19 cellular contexts compared by ENCODE assay signal in genomic region chrX:349196-349595, GRCh38. TPM values are rescaled to one million over a fixed set of nuclear protein-coding genes. Genes with fewer than 3 reads are reported as not detected.
DNase-seq lines count a peak whose midpoint lies in the region; ATAC-seq and TF ChIP-seq lines count a peak whose summit lies in the region.
"Had no signal": no experiment of that assay in that cellular context is flagged by ENCODE, and none has a peak within 500 bp of the region (broad histone marks: within the 10 kb centered on the region; RNA-seq: fewer than 3 reads in every experiment).

No MANE protein-coding gene starts in this region.

- no peaks in the 10 kb centered on the region; the same call in 2 of the 3 replicates for H3K9me3 Mint-ChIP-seq in GM23338
- H3K9me3 Mint-ChIP-seq: activated naive CD8-positive, alpha-beta T cell treated with anti-CD3 and anti-CD28 coated beads, Interleukin-2, amount 10 ng/mL, durations not matched to agents 7 days and 5 days; CD4-positive, alpha-beta memory T cell; stimulated activated naive CD8-positive, alpha-beta T cell treated with anti-CD3 and anti-CD28 coated beads, Interleukin-15, Interleukin-2, amounts not matched to agents 100 ng/mL and 50 ng/mL, for 24 hours had no signal

- peaks cover 13% of the 10 kb centered on the region for H3K27me3 Mint-ChIP-seq in GM23338 (ENCODE audit: insufficient read depth, low read depth, poor library complexity)
- H3K27me3 Mint-ChIP-seq: activated naive CD8-positive, alpha-beta T cell treated with anti-CD3 and anti-CD28 coated beads, Interleukin-2, amount 10 ng/mL, durations not matched to agents 7 days and 5 days; CD4-positive, alpha-beta memory T cell; stimulated activated naive CD8-positive, alpha-beta T cell treated with anti-CD3 and anti-CD28 coated beads, Interleukin-15, Interleukin-2, amounts not matched to agents 100 ng/mL and 50 ng/mL, for 24 hours had no signal

- in situ Hi-C loops in G401 (cut with HindIII; ENCODE audit: low sequenced_read_pairs) = no loop called here

- peak overlapping the region; percentile 28 for H4K12ac ChIP-seq in trophoblast cell (ENCODE audit: low read depth, low read length)

- H3K4me3 ChIP-seq in GM23338 (no peak overlapping the region), fibroblast of pulmonary artery (replicated peaks; ENCODE audit: low read depth, low read length) (no peak overlapping the region), trophoblast cell (ENCODE audit: low read depth, low read length) (no peak overlapping the region)
- H3K4me3 ChIP-seq: ovary, PC-9, uterus had no signal

- H3K4me2 ChIP-seq in GM23338 (no peak overlapping the region), trophoblast cell (ENCODE audit: low read length) (no peak overlapping the region)
- H3K4me2 ChIP-seq: PC-9 had no signal

- H3K27ac ChIP-seq in GM23338 (ENCODE audit: low read depth) (no peak overlapping the region), trophoblast cell (ENCODE audit: low read depth, low read length) (no peak overlapping the region)
- H3K27ac ChIP-seq: ovary, PC-9, uterus had no signal

- H3K79me2 ChIP-seq in GM23338 (replicated peaks; ENCODE audit: insufficient read depth) = peaks cover 36% of the 10 kb centered on the region
- peaks cover 2% of the 10 kb centered on the region for H3K79me2 ChIP-seq in trophoblast cell (ENCODE audit: control insufficient read depth, insufficient read depth, low read length, poor library complexity)

- H3K9ac ChIP-seq in trophoblast cell (ENCODE audit: low read length) = no peak overlapping the region

- no peaks in the 10 kb centered on the region for H3F3A ChIP-seq in GM23338 (replicated peaks; ENCODE audit: low read depth)

- ATAC-seq in GM23338 = no peak
- ATAC-seq: SK-N-SH treated with all-trans-retinoic acid at 6 μM for 48 hours had no signal

- H2BK120ac ChIP-seq in trophoblast cell (ENCODE audit: insufficient read depth, low read length, poor library complexity) = no peak overlapping the region

- H3K4me1 ChIP-seq in GM23338 (ENCODE audit: insufficient read depth) = no peaks in the 10 kb centered on the region
- peaks cover 4 to 7% of the 10 kb centered on the region in 2 experiments for H3K4me1 ChIP-seq in trophoblast cell (ENCODE audit: control insufficient read depth in 1 of 2, insufficient read depth in 2 of 2, low read length in 2 of 2)
- H3K4me1 ChIP-seq: uterus had no signal

- TF ChIP-seq CTCF in GM23338 (conservative IDR thresholded peaks at IDR 0.05; ENCODE audit: low read depth in 2 of 2) (no peak), fibroblast of pulmonary artery (IDR thresholded peaks at IDR 0.05; ENCODE audit: low read length, missing control alignments) (no peak)

- peak overlapping the region; percentile 49 for H3K18ac ChIP-seq in trophoblast cell (ENCODE audit: low read length)

- no peak overlapping the region for H4K91ac ChIP-seq in trophoblast cell (ENCODE audit: low read depth, low read length)

- no peak overlapping the region for H2BK5ac ChIP-seq in trophoblast cell (ENCODE audit: low read depth, low read length, poor library complexity)

- H2AK5ac ChIP-seq in trophoblast cell (ENCODE audit: low read length) = no peak overlapping the region

- DNase-seq in GM23338 (ENCODE audit: low spot score) (no peak), fibroblast of pulmonary artery (ENCODE audit: low read depth) (peak; percentile 28), left kidney (ENCODE audit: low read depth, low spot score) (peak; percentile 48), trophoblast cell (no peak), G401 (ENCODE audit: low spot score) (no peak), NCI-H524 treated with DMSO at 0.1 percent for 48 hours (lab: John Stamatoyannopoulos, UW) (no peak), foreskin melanocyte (no peak)
- no peak for DNase-seq in stimulated activated CD4-positive, alpha-beta T cell treated with anti-CD3 and anti-CD28 coated beads, Interleukin-1b, Interleukin-23, amount 100 ng/mL, for 48 hours
- DNase-seq: activated CD4-positive, alpha-beta T cell treated with anti-CD3 and anti-CD28 coated beads, Interleukin-2, amount 50 U/mL, for 4 hours; activated naive CD8-positive, alpha-beta T cell treated with anti-CD3 and anti-CD28 coated beads, Interleukin-2, amount 10 ng/mL, durations not matched to agents 7 days and 5 days; CD4-positive, alpha-beta memory T cell; mesendoderm; NCI-H1048; PC-9; stimulated activated CD4-positive, alpha-beta T cell treated with anti-CD3 and anti-CD28 coated beads, Interleukin-12 subunit alpha, Interleukin-12 subunit beta, amount 100 ng/mL, for 4 hours; uterus had no signal

- peaks cover 32% of the 10 kb centered on the region for H3K36me3 Mint-ChIP-seq in GM23338 (ENCODE audit: low read depth)

- peaks cover 2% of the 10 kb centered on the region for H3K79me1 ChIP-seq in trophoblast cell (ENCODE audit: low read length)

- peak overlapping the region; percentile 14; the same call in 1 of the 2 replicates for H3K27ac Mint-ChIP-seq in GM23338
- H3K27ac Mint-ChIP-seq: activated naive CD8-positive, alpha-beta T cell treated with anti-CD3 and anti-CD28 coated beads, Interleukin-2, amount 10 ng/mL, durations not matched to agents 7 days and 5 days; stimulated activated naive CD8-positive, alpha-beta T cell treated with anti-CD3 and anti-CD28 coated beads, Interleukin-15, Interleukin-2, amounts not matched to agents 100 ng/mL and 50 ng/mL, for 24 hours had no signal

- no peak overlapping the region for H2AFZ ChIP-seq in GM23338
- H2AFZ ChIP-seq in trophoblast cell (ENCODE audit: insufficient read depth, low read length, poor library complexity) = no peak overlapping the region
- H2AFZ ChIP-seq: PC-9 had no signal

- peak overlapping the region; percentile 17 for H3K4ac ChIP-seq in trophoblast cell (ENCODE audit: low read depth, low read length)

- H3K36me3 ChIP-seq in GM23338 (ENCODE audit: insufficient read depth) = no peaks in the 10 kb centered on the region
- peaks cover 31 to 40% of the 10 kb centered on the region in 2 experiments for H3K36me3 ChIP-seq in trophoblast cell (ENCODE audit: control insufficient read depth in 1 of 2, insufficient read depth in 2 of 2, low read length in 2 of 2)
- H3K36me3 ChIP-seq: ovary, uterus had no signal

- peaks cover 5% of the 10 kb centered on the region for H3K9me3 ChIP-seq in trophoblast cell (ENCODE audit: insufficient read depth, low read depth, low read length)
- H3K9me3 ChIP-seq: ovary, uterus had no signal

- H3K27me3 ChIP-seq in GM23338 (ENCODE audit: insufficient read depth) = no peaks in the 10 kb centered on the region
- no peaks in the 10 kb centered on the region for H3K27me3 ChIP-seq in trophoblast cell (ENCODE audit: insufficient read depth, low read length)
- H3K27me3 ChIP-seq: ovary, uterus had no signal

- H3K4me3 Mint-ChIP-seq in GM23338 = no peak overlapping the region
- H3K4me3 Mint-ChIP-seq: activated naive CD8-positive, alpha-beta T cell treated with anti-CD3 and anti-CD28 coated beads, Interleukin-2, amount 10 ng/mL, durations not matched to agents 7 days and 5 days; CD4-positive, alpha-beta memory T cell; stimulated activated naive CD8-positive, alpha-beta T cell treated with anti-CD3 and anti-CD28 coated beads, Interleukin-15, Interleukin-2, amounts not matched to agents 100 ng/mL and 50 ng/mL, for 24 hours had no signal

- no peak overlapping the region for H3K14ac ChIP-seq in trophoblast cell (ENCODE audit: low read length)

- no peaks in the 10 kb centered on the region for H3K4me1 Mint-ChIP-seq in GM23338
- H3K4me1 Mint-ChIP-seq: activated naive CD8-positive, alpha-beta T cell treated with anti-CD3 and anti-CD28 coated beads, Interleukin-2, amount 10 ng/mL, durations not matched to agents 7 days and 5 days had no signal

- H3K23ac ChIP-seq in trophoblast cell (ENCODE audit: low read length) = no peak overlapping the region

- 0 out of 2 replicates have a peak, but pooled peaks cover 3% of the 10 kb centered on the region for H4K20me1 ChIP-seq in GM23338 (replicated peaks; ENCODE audit: insufficient read depth)

- no CpG with 5 or more reads among the region's 18 CpGs for WGBS in trophoblast cell (ENCODE audit: extremely low coverage, insufficient coverage, insufficient read length)

- no peak overlapping the region for H2BK12ac ChIP-seq in trophoblast cell (ENCODE audit: low read length)

- no peak overlapping the region for H4K8ac ChIP-seq in trophoblast cell (ENCODE audit: low read depth, low read length)

- H3K9me2 ChIP-seq in GM23338 (ENCODE audit: insufficient read depth) = no peaks in the 10 kb centered on the region

TF ChIP-seq in GM23338, 12 proteins besides CTCF, POLR2A, EP300 and RAD21:
- no peak for TF ChIP-seq POLR2AphosphoS5 (IDR thresholded peaks at IDR 0.05; ENCODE audit: low read depth)

RNA-seq across cellular contexts. Expression of gene GTPBP6, which starts 30.6 kb away (rescaled TPM):
- 57.4 and 66.8 TPM in 2 replicates for total RNA-seq in GM23338 (2014; rRNA removed; shearing (Covaris generic))
- polyA plus RNA-seq in GM23338 (2016; fragmentation: Nextera tagmentation; extraction: Ambion mirVana) = 41.4 and 43.6 TPM in 2 replicates
- 30.2 and 30.6 TPM in 2 replicates for polyA plus RNA-seq in trophoblast cell (2013)
- total RNA-seq in G401 (2014; rRNA removed; shearing (Covaris generic)) = 148 TPM in 2 replicates

RNA-seq across cellular contexts. Expression of gene PPP2R3B, which starts 37.5 kb away (rescaled TPM):
- total RNA-seq in GM23338 (2014; rRNA removed; shearing (Covaris generic)) = 71.6 and 104 TPM in 2 replicates
- 50.1 and 54.8 TPM in 2 replicates for polyA plus RNA-seq in GM23338 (2016; fragmentation: Nextera tagmentation; extraction: Ambion mirVana)
- polyA plus RNA-seq in trophoblast cell (2013) = 29.5 and 31.3 TPM in 2 replicates
- 77.9 and 104 TPM in 2 replicates for total RNA-seq in G401 (2014; rRNA removed; shearing (Covaris generic))

Comparison
In these comparisons a context has a peak if more than half of its experiments do, and no peak if none do; other contexts are left out.
1. DNase-seq: peak in fibroblast of pulmonary artery (single experiment) and left kidney (single experiment); none in GM23338 (single experiment), trophoblast cell (0 of 2), stimulated activated CD4-positive, alpha-beta T cell treated with anti-CD3 and anti-CD28 coated beads, Interleukin-1b, Interleukin-23, amount 100 ng/mL, for 48 hours (single experiment), G401 (single experiment), NCI-H524 treated with DMSO at 0.1 percent for 48 hours (single experiment) and foreskin melanocyte (single experiment).